ENCODE assay signal across 20 cellular contexts in genomic region chr22:40890881-40891280, GRCh38. TPM values are rescaled to one million over a fixed set of nuclear protein-coding genes. Genes with fewer than 3 reads are reported as not detected.
"Had no signal": no experiment of that assay in that cellular context is flagged by ENCODE, and none has a peak within 500 bp of the region (broad histone marks: within the 10 kb centered on the region; RNA-seq: fewer than 3 reads in every experiment).

No MANE protein-coding gene starts in this region.

- ATAC-seq: activated T-cell treated with anti-CD3 and anti-CD28 coated beads, Interleukin-2, amount 50 U/mL, for 4 hours; esophagus mucosa had no signal

- H3K4me3 ChIP-seq: breast epithelium, ovary, sigmoid colon, upper lobe of left lung had no signal

- H3K27me3 Mint-ChIP-seq: activated CD4-positive, alpha-beta memory T cell treated with anti-CD3 and anti-CD28 coated beads for 36 hours; activated naive CD8-positive, alpha-beta T cell had no signal

- H3K9me3 Mint-ChIP-seq: activated CD4-positive, alpha-beta memory T cell treated with anti-CD3 and anti-CD28 coated beads for 36 hours; activated T-cell treated with anti-CD3 and anti-CD28 coated beads, Interleukin-2, amount 50 U/mL, for 4 hours; endodermal cell; neural crest cell; T-helper 2 cell treated with Interferon-gamma antibody and Interleukin-4, amounts not matched to agents 5 μg/mL and 100 μg/mL, for 36 hours had no signal

- H3K4me3 Mint-ChIP-seq: activated CD4-positive, alpha-beta memory T cell treated with anti-CD3 and anti-CD28 coated beads for 36 hours; activated naive CD8-positive, alpha-beta T cell; activated T-cell treated with anti-CD3 and anti-CD28 coated beads, Interleukin-2, amount 50 U/mL, for 4 hours; endodermal cell; neural crest cell; T-helper 2 cell treated with Interferon-gamma antibody and Interleukin-4, amounts not matched to agents 5 μg/mL and 100 μg/mL, for 36 hours had no signal

- DNase-seq: activated CD4-positive, alpha-beta memory T cell treated with anti-CD3 and anti-CD28 coated beads for 36 hours; activated CD4-positive, CD25-positive, alpha-beta regulatory T cell treated with anti-CD3 and anti-CD28 coated beads, Interleukin-2, amount 50 U/mL, for 72 hours; activated effector memory CD4-positive, alpha-beta T cell treated with anti-CD3 and anti-CD28 coated beads, Interleukin-2, amount 50 U/mL, for 16 hours; activated T-cell treated with anti-CD3 and anti-CD28 coated beads, Interleukin-2, amount 50 U/mL, for 4 hours; anterior cingulate cortex; endodermal cell; hypothalamus; ovary; sigmoid colon; stimulated activated CD4-positive, alpha-beta T cell treated with anti-CD3 and anti-CD28 coated beads, Interleukin-2, amount 100 ng/mL, for 24 hours; stimulated activated naive CD4-positive, alpha-beta T cell; upper lobe of left lung had no signal

- H3K27ac Mint-ChIP-seq: activated CD4-positive, alpha-beta memory T cell treated with anti-CD3 and anti-CD28 coated beads for 36 hours; activated naive CD8-positive, alpha-beta T cell; endodermal cell; T-helper 2 cell treated with Interferon-gamma antibody and Interleukin-4, amounts not matched to agents 5 μg/mL and 100 μg/mL, for 36 hours had no signal

- H3K4me1 Mint-ChIP-seq: endodermal cell, neural crest cell had no signal

RNA-seq across cellular contexts. Expression of gene DNAJB7, which starts 29.0 kb away (rescaled TPM):
- total RNA-seq: activated CD4-positive, alpha-beta memory T cell treated with anti-CD3 and anti-CD28 coated beads for 36 hours; activated T-cell treated with anti-CD3 and anti-CD28 coated beads, Interleukin-2, amount 50 U/mL, for 4 hours; breast epithelium; cerebellum; dermis microvascular lymphatic vessel endothelial cell; endodermal cell; esophagus mucosa; lower leg skin; neural crest cell; ovary; sigmoid colon; upper lobe of left lung had no signal
